Comparison of ENCODE assay signal across 1 cellular context in the genomic region with DNA sequence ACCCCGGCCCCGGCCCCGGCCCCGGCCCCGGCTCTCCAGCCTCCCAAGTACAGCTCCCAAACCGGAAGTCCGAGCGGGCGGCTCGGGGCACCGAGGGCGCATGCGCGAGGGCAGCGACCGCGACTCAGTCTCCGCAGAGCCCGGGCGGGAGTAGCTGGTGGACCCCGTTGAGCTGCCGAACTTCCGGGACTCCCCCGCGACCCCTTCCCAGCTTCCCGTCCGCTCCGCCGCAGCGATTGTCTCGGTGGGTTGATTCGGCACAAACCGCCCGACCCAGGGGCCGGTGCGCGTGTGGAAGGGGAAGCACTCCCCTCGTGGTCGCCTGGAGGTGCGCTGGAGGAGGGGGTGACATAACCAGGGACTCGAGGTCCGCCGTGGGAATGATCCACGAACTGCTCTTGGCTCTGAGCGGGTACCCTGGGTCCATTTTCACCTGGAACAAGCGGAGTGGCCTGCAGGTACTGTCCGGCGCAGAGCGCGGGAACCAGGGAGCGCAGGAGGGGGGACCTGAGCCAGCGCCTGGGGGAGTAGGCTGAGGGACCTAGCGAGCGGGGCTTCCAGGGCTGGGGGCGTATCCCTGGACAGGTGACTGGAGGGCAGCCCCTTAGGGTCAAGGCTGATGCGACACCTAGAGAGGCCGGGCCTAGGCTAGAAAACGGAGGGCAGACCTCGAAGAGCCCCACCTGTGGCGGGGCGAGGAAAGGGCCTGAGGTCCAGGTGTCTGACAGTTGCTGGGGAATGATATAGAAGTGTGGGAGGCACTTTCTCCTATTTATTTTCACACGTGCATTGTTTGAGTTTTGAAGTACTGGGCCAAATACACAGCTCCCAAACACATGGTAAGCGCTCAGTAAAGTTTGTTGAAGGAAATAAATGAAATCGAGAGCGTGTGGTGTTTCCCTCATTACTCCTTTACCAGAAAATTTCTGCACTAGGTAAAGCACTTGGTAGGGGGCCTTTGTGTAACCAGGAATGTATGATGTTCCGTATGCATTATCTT.
A peak's percentile ranks its signal among the peaks of the same experiment; 100 is the strongest.
TF ChIP-seq lines count a peak whose summit lies in the region.

A gene with protein sequence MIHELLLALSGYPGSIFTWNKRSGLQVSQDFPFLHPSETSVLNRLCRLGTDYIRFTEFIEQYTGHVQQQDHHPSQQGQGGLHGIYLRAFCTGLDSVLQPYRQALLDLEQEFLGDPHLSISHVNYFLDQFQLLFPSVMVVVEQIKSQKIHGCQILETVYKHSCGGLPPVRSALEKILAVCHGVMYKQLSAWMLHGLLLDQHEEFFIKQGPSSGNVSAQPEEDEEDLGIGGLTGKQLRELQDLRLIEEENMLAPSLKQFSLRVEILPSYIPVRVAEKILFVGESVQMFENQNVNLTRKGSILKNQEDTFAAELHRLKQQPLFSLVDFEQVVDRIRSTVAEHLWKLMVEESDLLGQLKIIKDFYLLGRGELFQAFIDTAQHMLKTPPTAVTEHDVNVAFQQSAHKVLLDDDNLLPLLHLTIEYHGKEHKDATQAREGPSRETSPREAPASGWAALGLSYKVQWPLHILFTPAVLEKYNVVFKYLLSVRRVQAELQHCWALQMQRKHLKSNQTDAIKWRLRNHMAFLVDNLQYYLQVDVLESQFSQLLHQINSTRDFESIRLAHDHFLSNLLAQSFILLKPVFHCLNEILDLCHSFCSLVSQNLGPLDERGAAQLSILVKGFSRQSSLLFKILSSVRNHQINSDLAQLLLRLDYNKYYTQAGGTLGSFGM (plus strand): TSS at position 127 of the 1,000 bp plus-strand sequence. CDS start 254 bp downstream, at position 381.
A gene (minus strand): TSS at position 69 of the 1,000 bp plus-strand sequence. CDS start 1,130 bp downstream, outside the sequence.

TF ChIP-seq in GM12878, 131 proteins besides CTCF, POLR2A, EP300 and RAD21 (continued from another document and continues in another):
- TF ChIP-seq, protein P1, sequence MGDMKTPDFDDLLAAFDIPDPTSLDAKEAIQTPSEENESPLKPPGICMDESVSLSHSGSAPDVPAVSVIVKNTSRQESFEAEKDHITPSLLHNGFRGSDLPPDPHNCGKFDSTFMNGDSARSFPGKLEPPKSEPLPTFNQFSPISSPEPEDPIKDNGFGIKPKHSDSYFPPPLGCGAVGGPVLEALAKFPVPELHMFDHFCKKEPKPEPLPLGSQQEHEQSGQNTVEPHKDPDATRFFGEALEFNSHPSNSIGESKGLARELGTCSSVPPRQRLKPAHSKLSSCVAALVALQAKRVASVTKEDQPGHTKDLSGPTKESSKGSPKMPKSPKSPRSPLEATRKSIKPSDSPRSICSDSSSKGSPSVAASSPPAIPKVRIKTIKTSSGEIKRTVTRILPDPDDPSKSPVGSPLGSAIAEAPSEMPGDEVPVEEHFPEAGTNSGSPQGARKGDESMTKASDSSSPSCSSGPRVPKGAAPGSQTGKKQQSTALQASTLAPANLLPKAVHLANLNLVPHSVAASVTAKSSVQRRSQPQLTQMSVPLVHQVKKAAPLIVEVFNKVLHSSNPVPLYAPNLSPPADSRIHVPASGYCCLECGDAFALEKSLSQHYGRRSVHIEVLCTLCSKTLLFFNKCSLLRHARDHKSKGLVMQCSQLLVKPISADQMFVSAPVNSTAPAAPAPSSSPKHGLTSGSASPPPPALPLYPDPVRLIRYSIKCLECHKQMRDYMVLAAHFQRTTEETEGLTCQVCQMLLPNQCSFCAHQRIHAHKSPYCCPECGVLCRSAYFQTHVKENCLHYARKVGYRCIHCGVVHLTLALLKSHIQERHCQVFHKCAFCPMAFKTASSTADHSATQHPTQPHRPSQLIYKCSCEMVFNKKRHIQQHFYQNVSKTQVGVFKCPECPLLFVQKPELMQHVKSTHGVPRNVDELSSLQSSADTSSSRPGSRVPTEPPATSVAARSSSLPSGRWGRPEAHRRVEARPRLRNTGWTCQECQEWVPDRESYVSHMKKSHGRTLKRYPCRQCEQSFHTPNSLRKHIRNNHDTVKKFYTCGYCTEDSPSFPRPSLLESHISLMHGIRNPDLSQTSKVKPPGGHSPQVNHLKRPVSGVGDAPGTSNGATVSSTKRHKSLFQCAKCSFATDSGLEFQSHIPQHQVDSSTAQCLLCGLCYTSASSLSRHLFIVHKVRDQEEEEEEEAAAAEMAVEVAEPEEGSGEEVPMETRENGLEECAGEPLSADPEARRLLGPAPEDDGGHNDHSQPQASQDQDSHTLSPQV (IDR thresholded peaks at IDR 0.05): no peak
- no peak for TF ChIP-seq CBX3 (IDR thresholded peaks at IDR 0.05; ENCODE audit: borderline replicate concordance, low read depth)
- no peak for TF ChIP-seq RAD51 (IDR thresholded peaks at IDR 0.05)
- no peak for TF ChIP-seq ETV6 (conservative IDR thresholded peaks at IDR 0.05 in 1 of 2, IDR thresholded peaks at IDR 0.05 in 1 of 2; ENCODE audit: borderline replicate concordance in 1 of 2, low read depth in 1 of 2)
- TF ChIP-seq NRF1 (conservative IDR thresholded peaks at IDR 0.05; ENCODE audit: low read depth, low read length): peak; percentile 58
- peak; percentile 56; the same call in 1 of the 2 replicates for TF ChIP-seq TAF1 (IDR thresholded peaks at IDR 0.05; ENCODE audit: borderline replicate concordance, low read depth, low read length)
- no peak for TF ChIP-seq STAT1 (conservative IDR thresholded peaks at IDR 0.05)
- no peak for TF ChIP-seq SRF (IDR thresholded peaks at IDR 0.05; ENCODE audit: low read depth in 2 of 2, low read length in 2 of 2)
- TF ChIP-seq DPF2 (IDR thresholded peaks at IDR 0.05): 0 out of 2 replicates have a peak, but pooled peaks have one; percentile 41
- TF ChIP-seq MTA2 (IDR thresholded peaks at IDR 0.05; ENCODE audit: low read depth): peak; percentile 33; the same call in 1 of the 2 replicates
- TF ChIP-seq MYB (IDR thresholded peaks at IDR 0.05; ENCODE audit: borderline replicate concordance, low read depth, low read length): no peak
- no peak for TF ChIP-seq ZZZ3 (IDR thresholded peaks at IDR 0.05; ENCODE audit: control insufficient read depth, insufficient read length, low read depth)
- TF ChIP-seq, protein P2, sequence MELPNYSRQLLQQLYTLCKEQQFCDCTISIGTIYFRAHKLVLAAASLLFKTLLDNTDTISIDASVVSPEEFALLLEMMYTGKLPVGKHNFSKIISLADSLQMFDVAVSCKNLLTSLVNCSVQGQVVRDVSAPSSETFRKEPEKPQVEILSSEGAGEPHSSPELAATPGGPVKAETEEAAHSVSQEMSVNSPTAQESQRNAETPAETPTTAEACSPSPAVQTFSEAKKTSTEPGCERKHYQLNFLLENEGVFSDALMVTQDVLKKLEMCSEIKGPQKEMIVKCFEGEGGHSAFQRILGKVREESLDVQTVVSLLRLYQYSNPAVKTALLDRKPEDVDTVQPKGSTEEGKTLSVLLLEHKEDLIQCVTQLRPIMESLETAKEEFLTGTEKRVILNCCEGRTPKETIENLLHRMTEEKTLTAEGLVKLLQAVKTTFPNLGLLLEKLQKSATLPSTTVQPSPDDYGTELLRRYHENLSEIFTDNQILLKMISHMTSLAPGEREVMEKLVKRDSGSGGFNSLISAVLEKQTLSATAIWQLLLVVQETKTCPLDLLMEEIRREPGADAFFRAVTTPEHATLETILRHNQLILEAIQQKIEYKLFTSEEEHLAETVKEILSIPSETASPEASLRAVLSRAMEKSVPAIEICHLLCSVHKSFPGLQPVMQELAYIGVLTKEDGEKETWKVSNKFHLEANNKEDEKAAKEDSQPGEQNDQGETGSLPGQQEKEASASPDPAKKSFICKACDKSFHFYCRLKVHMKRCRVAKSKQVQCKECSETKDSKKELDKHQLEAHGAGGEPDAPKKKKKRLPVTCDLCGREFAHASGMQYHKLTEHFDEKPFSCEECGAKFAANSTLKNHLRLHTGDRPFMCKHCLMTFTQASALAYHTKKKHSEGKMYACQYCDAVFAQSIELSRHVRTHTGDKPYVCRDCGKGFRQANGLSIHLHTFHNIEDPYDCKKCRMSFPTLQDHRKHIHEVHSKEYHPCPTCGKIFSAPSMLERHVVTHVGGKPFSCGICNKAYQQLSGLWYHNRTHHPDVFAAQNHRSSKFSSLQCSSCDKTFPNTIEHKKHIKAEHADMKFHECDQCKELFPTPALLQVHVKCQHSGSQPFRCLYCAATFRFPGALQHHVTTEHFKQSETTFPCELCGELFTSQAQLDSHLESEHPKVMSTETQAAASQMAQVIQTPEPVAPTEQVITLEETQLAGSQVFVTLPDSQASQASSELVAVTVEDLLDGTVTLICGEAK (IDR thresholded peaks at IDR 0.05; ENCODE audit: borderline replicate concordance): peak; percentile 65
- TF ChIP-seq ZNF207 (IDR thresholded peaks at IDR 0.05; ENCODE audit: borderline replicate concordance): peak; percentile 67; the same call in 1 of the 2 replicates
- TF ChIP-seq, protein P3, sequence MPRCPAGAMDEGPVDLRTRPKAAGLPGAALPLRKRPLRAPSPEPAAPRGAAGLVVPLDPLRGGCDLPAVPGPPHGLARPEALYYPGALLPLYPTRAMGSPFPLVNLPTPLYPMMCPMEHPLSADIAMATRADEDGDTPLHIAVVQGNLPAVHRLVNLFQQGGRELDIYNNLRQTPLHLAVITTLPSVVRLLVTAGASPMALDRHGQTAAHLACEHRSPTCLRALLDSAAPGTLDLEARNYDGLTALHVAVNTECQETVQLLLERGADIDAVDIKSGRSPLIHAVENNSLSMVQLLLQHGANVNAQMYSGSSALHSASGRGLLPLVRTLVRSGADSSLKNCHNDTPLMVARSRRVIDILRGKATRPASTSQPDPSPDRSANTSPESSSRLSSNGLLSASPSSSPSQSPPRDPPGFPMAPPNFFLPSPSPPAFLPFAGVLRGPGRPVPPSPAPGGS (IDR thresholded peaks at IDR 0.05; ENCODE audit: borderline replicate concordance, insufficient read depth, low read depth, low read length, poor library complexity, severe bottlenecking): no peak
- TF ChIP-seq, protein P4, sequence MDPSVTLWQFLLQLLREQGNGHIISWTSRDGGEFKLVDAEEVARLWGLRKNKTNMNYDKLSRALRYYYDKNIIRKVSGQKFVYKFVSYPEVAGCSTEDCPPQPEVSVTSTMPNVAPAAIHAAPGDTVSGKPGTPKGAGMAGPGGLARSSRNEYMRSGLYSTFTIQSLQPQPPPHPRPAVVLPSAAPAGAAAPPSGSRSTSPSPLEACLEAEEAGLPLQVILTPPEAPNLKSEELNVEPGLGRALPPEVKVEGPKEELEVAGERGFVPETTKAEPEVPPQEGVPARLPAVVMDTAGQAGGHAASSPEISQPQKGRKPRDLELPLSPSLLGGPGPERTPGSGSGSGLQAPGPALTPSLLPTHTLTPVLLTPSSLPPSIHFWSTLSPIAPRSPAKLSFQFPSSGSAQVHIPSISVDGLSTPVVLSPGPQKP (IDR thresholded peaks at IDR 0.05; ENCODE audit: low read depth, low read length): peak; percentile 31; the same call in 1 of the 2 replicates
- TF ChIP-seq, protein P5, sequence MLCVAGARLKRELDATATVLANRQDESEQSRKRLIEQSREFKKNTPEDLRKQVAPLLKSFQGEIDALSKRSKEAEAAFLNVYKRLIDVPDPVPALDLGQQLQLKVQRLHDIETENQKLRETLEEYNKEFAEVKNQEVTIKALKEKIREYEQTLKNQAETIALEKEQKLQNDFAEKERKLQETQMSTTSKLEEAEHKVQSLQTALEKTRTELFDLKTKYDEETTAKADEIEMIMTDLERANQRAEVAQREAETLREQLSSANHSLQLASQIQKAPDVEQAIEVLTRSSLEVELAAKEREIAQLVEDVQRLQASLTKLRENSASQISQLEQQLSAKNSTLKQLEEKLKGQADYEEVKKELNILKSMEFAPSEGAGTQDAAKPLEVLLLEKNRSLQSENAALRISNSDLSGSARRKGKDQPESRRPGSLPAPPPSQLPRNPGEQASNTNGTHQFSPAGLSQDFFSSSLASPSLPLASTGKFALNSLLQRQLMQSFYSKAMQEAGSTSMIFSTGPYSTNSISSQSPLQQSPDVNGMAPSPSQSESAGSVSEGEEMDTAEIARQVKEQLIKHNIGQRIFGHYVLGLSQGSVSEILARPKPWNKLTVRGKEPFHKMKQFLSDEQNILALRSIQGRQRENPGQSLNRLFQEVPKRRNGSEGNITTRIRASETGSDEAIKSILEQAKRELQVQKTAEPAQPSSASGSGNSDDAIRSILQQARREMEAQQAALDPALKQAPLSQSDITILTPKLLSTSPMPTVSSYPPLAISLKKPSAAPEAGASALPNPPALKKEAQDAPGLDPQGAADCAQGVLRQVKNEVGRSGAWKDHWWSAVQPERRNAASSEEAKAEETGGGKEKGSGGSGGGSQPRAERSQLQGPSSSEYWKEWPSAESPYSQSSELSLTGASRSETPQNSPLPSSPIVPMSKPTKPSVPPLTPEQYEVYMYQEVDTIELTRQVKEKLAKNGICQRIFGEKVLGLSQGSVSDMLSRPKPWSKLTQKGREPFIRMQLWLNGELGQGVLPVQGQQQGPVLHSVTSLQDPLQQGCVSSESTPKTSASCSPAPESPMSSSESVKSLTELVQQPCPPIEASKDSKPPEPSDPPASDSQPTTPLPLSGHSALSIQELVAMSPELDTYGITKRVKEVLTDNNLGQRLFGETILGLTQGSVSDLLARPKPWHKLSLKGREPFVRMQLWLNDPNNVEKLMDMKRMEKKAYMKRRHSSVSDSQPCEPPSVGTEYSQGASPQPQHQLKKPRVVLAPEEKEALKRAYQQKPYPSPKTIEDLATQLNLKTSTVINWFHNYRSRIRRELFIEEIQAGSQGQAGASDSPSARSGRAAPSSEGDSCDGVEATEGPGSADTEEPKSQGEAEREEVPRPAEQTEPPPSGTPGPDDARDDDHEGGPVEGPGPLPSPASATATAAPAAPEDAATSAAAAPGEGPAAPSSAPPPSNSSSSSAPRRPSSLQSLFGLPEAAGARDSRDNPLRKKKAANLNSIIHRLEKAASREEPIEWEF (IDR thresholded peaks at IDR 0.05; ENCODE audit: insufficient replicate concordance, low read depth, low read length): no peak
- TF ChIP-seq SMC3 (IDR thresholded peaks at IDR 0.05; ENCODE audit: borderline replicate concordance, low read length): no peak
- TF ChIP-seq IKZF1 (conservative IDR thresholded peaks at IDR 0.05): peak; percentile 74; the same call in 1 of the 2 replicates
- TF ChIP-seq SUPT20H (IDR thresholded peaks at IDR 0.05; ENCODE audit: borderline replicate concordance, control insufficient read depth, low read depth, low read length): no peak
- no peak for TF ChIP-seq NFXL1 (IDR thresholded peaks at IDR 0.05; ENCODE audit: borderline replicate concordance)
- TF ChIP-seq, protein P6, sequence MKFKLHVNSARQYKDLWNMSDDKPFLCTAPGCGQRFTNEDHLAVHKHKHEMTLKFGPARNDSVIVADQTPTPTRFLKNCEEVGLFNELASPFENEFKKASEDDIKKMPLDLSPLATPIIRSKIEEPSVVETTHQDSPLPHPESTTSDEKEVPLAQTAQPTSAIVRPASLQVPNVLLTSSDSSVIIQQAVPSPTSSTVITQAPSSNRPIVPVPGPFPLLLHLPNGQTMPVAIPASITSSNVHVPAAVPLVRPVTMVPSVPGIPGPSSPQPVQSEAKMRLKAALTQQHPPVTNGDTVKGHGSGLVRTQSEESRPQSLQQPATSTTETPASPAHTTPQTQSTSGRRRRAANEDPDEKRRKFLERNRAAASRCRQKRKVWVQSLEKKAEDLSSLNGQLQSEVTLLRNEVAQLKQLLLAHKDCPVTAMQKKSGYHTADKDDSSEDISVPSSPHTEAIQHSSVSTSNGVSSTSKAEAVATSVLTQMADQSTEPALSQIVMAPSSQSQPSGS (IDR thresholded peaks at IDR 0.05; ENCODE audit: low read length): no peak
- TF ChIP-seq IRF4 (IDR thresholded peaks at IDR 0.05; ENCODE audit: low read depth, low read length): no peak
- TF ChIP-seq CHD2 (IDR thresholded peaks at IDR 0.05; ENCODE audit: borderline replicate concordance, low read depth, low read length): 0 out of 2 replicates have a peak, but pooled peaks have one; percentile 15
- TF ChIP-seq SIX5 (IDR thresholded peaks at IDR 0.05; ENCODE audit: low read depth, low read length, severe bottlenecking): no peak
- TF ChIP-seq GATAD2B (conservative IDR thresholded peaks at IDR 0.05; ENCODE audit: low read depth): peak; percentile 75; the same call in 1 of the 2 replicates
